ENCODE assay signal across 23 cellular contexts in the genomic region with DNA sequence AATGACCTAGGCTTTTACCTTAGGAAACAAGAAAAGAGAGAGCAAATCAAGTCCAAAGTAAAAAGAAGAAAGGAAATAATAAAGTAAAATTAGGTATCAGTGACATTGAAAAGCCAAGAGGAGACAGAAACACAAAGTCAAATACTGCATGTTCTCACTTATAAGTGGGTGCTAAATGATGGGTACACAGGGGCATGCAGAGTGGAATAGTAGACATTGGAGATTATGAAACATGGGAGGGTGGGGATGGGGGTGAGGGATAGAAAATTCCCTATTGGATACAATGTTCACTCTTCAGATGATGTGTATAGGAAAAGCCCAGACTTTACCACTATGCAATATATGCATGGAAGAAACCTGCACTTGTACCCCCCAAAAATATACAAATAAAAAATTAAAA.
"Had no signal": no experiment of that assay in that cellular context is flagged by ENCODE, and none has a peak within 500 bp of the region (broad histone marks: within the 10 kb centered on the region; RNA-seq: fewer than 3 reads in every experiment).

No MANE protein-coding gene starts in this region.

- H3K36me3 ChIP-seq: colonic mucosa, esophagus muscularis mucosa, esophagus squamous epithelium, gastrocnemius medialis, gastroesophageal sphincter, heart left ventricle, heart right ventricle had no signal

- H3K4me1 ChIP-seq: colonic mucosa, esophagus muscularis mucosa, esophagus squamous epithelium, foreskin keratinocyte, gastrocnemius medialis, gastroesophageal sphincter, heart right ventricle had no signal

- H3K27ac ChIP-seq: colonic mucosa, coronary artery, dorsolateral prefrontal cortex, epithelial cell of prostate, esophagus muscularis mucosa, esophagus squamous epithelium, foreskin keratinocyte, gastrocnemius medialis, gastroesophageal sphincter, heart left ventricle, heart right ventricle had no signal

- H3K27me3 ChIP-seq: colonic mucosa, dorsolateral prefrontal cortex, gastrocnemius medialis had no signal

- DNase-seq: colonic mucosa; cortex of kidney; dermis blood vessel endothelial cell; dorsolateral prefrontal cortex; effector CD4-positive, alpha-beta T cell; effector CD8-positive, alpha-beta T cell; effector memory CD4-positive, alpha-beta T cell; effector memory CD8-positive, alpha-beta T cell; endodermal cell; erythroblast; esophagus squamous epithelium; foreskin fibroblast; foreskin keratinocyte; foreskin melanocyte; gastrocnemius medialis; glutamatergic neuron; heart left ventricle; heart right ventricle had no signal

- H3K9me3 ChIP-seq: colonic mucosa had no signal

- H3K4me3 ChIP-seq: colonic mucosa, coronary artery, dorsolateral prefrontal cortex, esophagus muscularis mucosa, esophagus squamous epithelium, gastrocnemius medialis, gastroesophageal sphincter, heart left ventricle, heart right ventricle had no signal

- ATAC-seq: effector memory CD8-positive, alpha-beta T cell; esophagus mucosa; foreskin keratinocyte; gastrocnemius medialis; gastroesophageal sphincter had no signal
